ENCODE assay signal across 17 cellular contexts in genomic region chr9:656918-657583, GRCh38.
DNase-seq lines count a peak whose midpoint lies in the region; ATAC-seq, FAIRE-seq and TF ChIP-seq lines count a peak whose summit lies in the region.
"Had no signal": no experiment of that assay in that cellular context is flagged by ENCODE, and none has a peak within 500 bp of the region (broad histone marks: within the 10 kb centered on the region; RNA-seq: fewer than 3 reads in every experiment).

No MANE protein-coding gene starts in this region.

- H3K9me3 Mint-ChIP-seq in activated T-cell treated with anti-CD3 and anti-CD28 coated beads, Interleukin-2, amount 50 U/mL, for 72 hours: no peaks in the 10 kb centered on the region
- H3K9me3 Mint-ChIP-seq: type B pancreatic cell had no signal

- H3K4me3 ChIP-seq in Loucy (ENCODE audit: low read length, poor library complexity, severe bottlenecking) (no peak overlapping the region), bronchial epithelial cell (ENCODE audit: low read depth, low read length) (no peak overlapping the region), spleen (no peak overlapping the region), gastrocnemius medialis (no peak overlapping the region)
- H3K4me3 ChIP-seq: colonic mucosa, pancreas had no signal

- H3K9me3 ChIP-seq in Loucy (ENCODE audit: insufficient read depth, low read depth, low read length) (no peaks in the 10 kb centered on the region), spleen (no peaks in the 10 kb centered on the region), gastrocnemius medialis (no peaks in the 10 kb centered on the region)
- H3K9me3 ChIP-seq: colonic mucosa, pancreas had no signal

- no peak overlapping the region for H3K27ac Mint-ChIP-seq in activated T-cell treated with anti-CD3 and anti-CD28 coated beads, Interleukin-2, amount 50 U/mL, for 72 hours
- H3K27ac Mint-ChIP-seq: type B pancreatic cell had no signal

- intact Hi-C loops in spleen (cut with DNase I; ENCODE audit: low total_unique reads) (no loop called here), gastrocnemius medialis (cut with DNase I; ENCODE audit: low total_unique reads) (no loop called here)

- H4K20me1 ChIP-seq in Loucy (ENCODE audit: insufficient read depth, low read length, poor library complexity, severe bottlenecking): no peaks in the 10 kb centered on the region

- H3K9me2 ChIP-seq in Loucy (replicated peaks; ENCODE audit: low read depth, low read length): no peaks in the 10 kb centered on the region

- H3K4me1 Mint-ChIP-seq in activated T-cell treated with anti-CD3 and anti-CD28 coated beads, Interleukin-2, amount 50 U/mL, for 72 hours (ENCODE audit: low read depth): peaks cover 32% of the 10 kb centered on the region

- in situ Hi-C loops in gastrocnemius medialis (cut with MboI; ENCODE audit: low sequenced_read_pairs in 4 of 4): no loop called here

- peak overlapping the region; percentile 8 for H3K4me2 ChIP-seq in Loucy (ENCODE audit: low read depth, low read length, poor library complexity, severe bottlenecking)

- peaks cover 77% of the 10 kb centered on the region for H3K4me1 ChIP-seq in Loucy (ENCODE audit: insufficient read depth, low read length, poor library complexity, severe bottlenecking)
- H3K4me1 ChIP-seq in spleen: peaks cover 0 to 61% (median 20%) of the 10 kb centered on the region in 6 donors
- peaks cover 0 to 29% of the 10 kb centered on the region in 2 donors for H3K4me1 ChIP-seq in gastrocnemius medialis
- H3K4me1 ChIP-seq: colonic mucosa had no signal

- TF ChIP-seq CTCF in Loucy (conservative IDR thresholded peaks at IDR 0.05; ENCODE audit: low read length) (peak; percentile 58), bronchial epithelial cell (IDR thresholded peaks at IDR 0.05; ENCODE audit: insufficient read depth, low read length, severe bottlenecking) (no peak), spleen (IDR thresholded peaks at IDR 0.05 in 8 of 11, conservative IDR thresholded peaks at IDR 0.05 in 3 of 11) (no peak), gastrocnemius medialis (IDR thresholded peaks at IDR 0.05 in 4 of 5, conservative IDR thresholded peaks at IDR 0.05 in 1 of 5) (no peak), D721Med (IDR thresholded peaks at IDR 0.05; ENCODE audit: insufficient read depth, missing control alignments) (no peak)

- peak; percentile 11 to 28 for DNase-seq in activated T-cell treated with anti-CD3 and anti-CD28 coated beads, Interleukin-2, amount 50 U/mL, for 72 hours
- DNase-seq in activated T-cell treated with anti-CD3 and anti-CD28 coated beads, Interleukin-2, amount 50 U/mL, for 1 hour: no peak
- DNase-seq in bronchial epithelial cell (ENCODE audit: low read depth) (peak; percentile 80), spleen (no peak), gastrocnemius medialis (no peak), dedifferentiated amniotic fluid mesenchymal stem cell (ENCODE audit: extremely low spot score) (no peak), D721Med (ENCODE audit: insufficient read length, low spot score) (no peak)
- DNase-seq: activated CD8-positive, alpha-beta memory T cell treated with anti-CD3 and anti-CD28 coated beads, Interleukin-2, amount 50 U/mL, for 4 hours; colonic mucosa; DMS79; NCI-H1105 treated with DMSO at 0.1 percent for 48 hours; NCI-H526; pancreas; RPMI8226; T1000 had no signal

- H3K36me3 ChIP-seq in Loucy (ENCODE audit: insufficient read depth, low read length): no peaks in the 10 kb centered on the region
- H3K36me3 ChIP-seq in bronchial epithelial cell (ENCODE audit: control insufficient read depth, insufficient read depth, low read length): no peaks in the 10 kb centered on the region
- H3K36me3 ChIP-seq in spleen: no peaks in the 10 kb centered on the region
- H3K36me3 ChIP-seq in gastrocnemius medialis: no peaks in the 10 kb centered on the region
- H3K36me3 ChIP-seq: colonic mucosa, pancreas had no signal

- no peaks in the 10 kb centered on the region for H3K27me3 ChIP-seq in Loucy (ENCODE audit: insufficient read depth, low read length, poor library complexity, severe bottlenecking)
- H3K27me3 ChIP-seq in bronchial epithelial cell (ENCODE audit: control insufficient read depth, insufficient read depth, low read length): no peaks in the 10 kb centered on the region
- H3K27me3 ChIP-seq in spleen (replicated peaks in 1 of 7): no peaks in the 10 kb centered on the region
- no peaks in the 10 kb centered on the region for H3K27me3 ChIP-seq in gastrocnemius medialis
- H3K27me3 ChIP-seq: colonic mucosa, pancreas had no signal

- H2AFZ ChIP-seq in Loucy (ENCODE audit: low read length): no peak overlapping the region; the same call in 1 of the 2 replicates

- peak overlapping the region; percentile 4 for H3K9ac ChIP-seq in Loucy (ENCODE audit: low read depth, low read length, poor library complexity, severe bottlenecking)

- ATAC-seq in activated T-cell treated with anti-CD3 and anti-CD28 coated beads, Interleukin-2, amount 50 U/mL, for 72 hours (replicated peaks in 1 of 2): peak; percentile 90 to 92
- ATAC-seq in gastrocnemius medialis: no peak

- no peak for TF ChIP-seq POLR2A in spleen (IDR thresholded peaks at IDR 0.05)
- TF ChIP-seq POLR2A in gastrocnemius medialis (IDR thresholded peaks at IDR 0.05): no peak

- peaks cover 0 to 2% of the 10 kb centered on the region in 2 donors for H3K36me3 Mint-ChIP-seq in activated T-cell treated with anti-CD3 and anti-CD28 coated beads, Interleukin-2, amount 50 U/mL, for 72 hours (ENCODE audit: insufficient read depth in 2 of 2)

- no peaks in the 10 kb centered on the region for H3K79me2 ChIP-seq in Loucy (ENCODE audit: insufficient read depth, low read length)

- no peak overlapping the region for H3K4me3 Mint-ChIP-seq in activated T-cell treated with anti-CD3 and anti-CD28 coated beads, Interleukin-2, amount 50 U/mL, for 72 hours
- H3K4me3 Mint-ChIP-seq: type B pancreatic cell had no signal

- H3F3A ChIP-seq in Loucy (ENCODE audit: low read depth): no peaks in the 10 kb centered on the region

- FAIRE-seq in bronchial epithelial cell (lab: Jason Lieb, UNC) (no peak), D721Med (lab: Jason Lieb, UNC) (no peak)
- FAIRE-seq: pancreas had no signal

- H3K27ac ChIP-seq in spleen (peak overlapping the region in 6 of 8 donors; percentile 13 to 71 (median 46)), gastrocnemius medialis (peak overlapping the region in 1 of 4 donors; percentile 60)
- H3K27ac ChIP-seq: colonic mucosa had no signal

- WGBS in spleen, 5 donors: 27 to 40% (median 34%) methylated on average over 3 of the region's 3 CpGs

- H3K27me3 Mint-ChIP-seq in activated T-cell treated with anti-CD3 and anti-CD28 coated beads, Interleukin-2, amount 50 U/mL, for 72 hours (ENCODE audit: low read depth): no peaks in the 10 kb centered on the region
- H3K27me3 Mint-ChIP-seq: type B pancreatic cell had no signal

Comparison
In these comparisons a context has a peak if more than half of its experiments do, and no peak if none do; other contexts are left out.
1. DNase-seq: peak in activated T-cell treated with anti-CD3 and anti-CD28 coated beads, Interleukin-2, amount 50 U/mL, for 72 hours (2 of 2) and bronchial epithelial cell (single experiment); none in activated T-cell treated with anti-CD3 and anti-CD28 coated beads, Interleukin-2, amount 50 U/mL, for 1 hour (single experiment), spleen (single experiment), gastrocnemius medialis (0 of 2), dedifferentiated amniotic fluid mesenchymal stem cell (single experiment) and D721Med (single experiment).
2. ATAC-seq: peak in activated T-cell treated with anti-CD3 and anti-CD28 coated beads, Interleukin-2, amount 50 U/mL, for 72 hours (2 of 2); none in gastrocnemius medialis (0 of 2).